In the genomic region with DNA sequence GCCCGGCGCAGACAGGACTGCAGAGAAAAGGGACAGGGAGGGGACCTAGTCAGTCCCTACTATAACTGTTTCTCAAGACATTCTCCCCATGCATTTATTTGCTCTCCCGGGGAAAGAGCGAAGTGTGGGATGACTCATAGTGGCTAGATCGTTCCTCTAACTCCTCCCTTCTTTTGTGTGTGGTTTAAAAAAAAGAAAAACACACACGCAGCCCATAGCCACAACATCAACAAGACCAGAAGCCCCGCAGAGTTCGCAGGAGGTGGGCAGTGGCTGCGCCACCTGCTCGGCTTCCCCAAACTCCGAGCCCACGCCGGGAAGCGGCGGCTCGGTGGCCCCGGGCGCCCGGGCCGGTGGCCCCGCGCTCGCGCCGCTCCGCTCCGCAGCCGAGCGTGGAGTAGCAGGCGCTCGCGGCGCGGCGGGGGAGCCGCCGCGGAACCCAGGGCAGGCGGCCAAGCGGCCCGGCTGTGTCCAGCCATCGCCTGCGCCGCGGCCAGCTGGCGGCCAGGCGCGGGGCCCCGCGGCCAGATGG, we compare ENCODE assay signal across 8 cellular contexts. TPM values are rescaled to one million over a fixed set of nuclear protein-coding genes. Genes with fewer than 3 reads are reported as not detected.
DNase-seq lines count a peak whose midpoint lies in the region; ATAC-seq and TF ChIP-seq lines count a peak whose summit lies in the region.

No MANE protein-coding gene starts in this region.

- no peak overlapping the region for H3K27ac ChIP-seq in effector memory CD4-positive, alpha-beta T cell (ENCODE audit: insufficient read depth, low read length, poor library complexity, severe bottlenecking)

- H3K27me3 ChIP-seq in effector memory CD4-positive, alpha-beta T cell (replicated peaks; ENCODE audit: control insufficient read depth, insufficient read depth, low read length, poor library complexity, severe bottlenecking) = no peaks in the 10 kb centered on the region

- no peak for TF ChIP-seq POLR2A in GM18505 (IDR thresholded peaks at IDR 0.05; ENCODE audit: borderline replicate concordance, extremely low read depth, insufficient read depth, insufficient read length)

- peak overlapping the region; percentile 52 for H3K4me3 ChIP-seq in effector memory CD4-positive, alpha-beta T cell (ENCODE audit: insufficient read depth, low read depth, low read length, poor library complexity, severe bottlenecking)

- peaks cover 7% of the 10 kb centered on the region for H3K36me3 ChIP-seq in effector memory CD4-positive, alpha-beta T cell (ENCODE audit: control insufficient read depth, insufficient read depth, low read length)

- peak; percentile 20 for ATAC-seq in GM18505 (IDR thresholded peaks at IDR 0.05; ENCODE audit: unreplicated experiment)
- peak; percentile 25 for ATAC-seq in HG02938 (IDR thresholded peaks at IDR 0.05; ENCODE audit: unreplicated experiment)

- H3K9me3 ChIP-seq in effector memory CD4-positive, alpha-beta T cell (ENCODE audit: control insufficient read depth, low read length) = no peaks in the 10 kb centered on the region

- H3K4me1 ChIP-seq in effector memory CD4-positive, alpha-beta T cell (ENCODE audit: control insufficient read depth, insufficient read depth, low read length, poor library complexity, severe bottlenecking) = peaks cover 12% of the 10 kb centered on the region

- DNase-seq in A172 (ENCODE audit: low spot score) (peak; percentile 74), NCI-H2107 (lab: John Stamatoyannopoulos, UW) (peak; percentile 12), medulla oblongata (ENCODE audit: extremely low spot score) (peak; percentile 62)
- peak; percentile 24 to 48 for DNase-seq in activated CD4-positive, alpha-beta T cell treated with anti-CD3 and anti-CD28 coated beads, Interleukin-2, amount 50 U/mL, for 48 hours
- peak; percentile 19 to 32 (median 30) for DNase-seq in effector memory CD4-positive, alpha-beta T cell
- peak; percentile 22 for DNase-seq in stimulated activated CD8-positive, alpha-beta memory T cell treated with anti-CD3 and anti-CD28 coated beads, Interleukin-12 subunit alpha, Interleukin-12 subunit beta, amount 100 ng/mL, for 4 hours (ENCODE audit: low read depth)

RNA-seq across cellular contexts. Expression of gene TMTC4, which starts 0.7 kb away (rescaled TPM):
- total RNA-seq in A172 (2014; rRNA removed; shearing (Covaris generic)) = 6.0 and 8.8 TPM in 2 replicates

Comparison
In these comparisons a context has a peak if more than half of its experiments do, and no peak if none do; other contexts are left out.
1. DNase-seq: peak in every context shown above with its lines; median percentile 74 in A172; 62 in medulla oblongata; 36 in activated CD4-positive, alpha-beta T cell treated with anti-CD3 and anti-CD28 coated beads, Interleukin-2, amount 50 U/mL, for 48 hours; 30 in effector memory CD4-positive, alpha-beta T cell; 22 in stimulated activated CD8-positive, alpha-beta memory T cell treated with anti-CD3 and anti-CD28 coated beads, Interleukin-12 subunit alpha, Interleukin-12 subunit beta, amount 100 ng/mL, for 4 hours; 12 in NCI-H2107.